Comparison of ENCODE assay signal across 8 cellular contexts in genomic region chr2:168457177-168457905, GRCh38. TPM values are rescaled to one million over a fixed set of nuclear protein-coding genes. Genes with fewer than 3 reads are reported as not detected.
A peak's percentile ranks its signal among the peaks of the same experiment; 100 is the strongest.
DNase-seq lines count a peak whose midpoint lies in the region; ATAC-seq, FAIRE-seq and TF ChIP-seq lines count a peak whose summit lies in the region.

No MANE protein-coding gene starts in this region.

- H3K36me3 Mint-ChIP-seq in stimulated activated naive CD8-positive, alpha-beta T cell treated with anti-CD3 and anti-CD28 coated beads, Interleukin-15, Interleukin-2, amounts not matched to agents 100 ng/mL and 50 ng/mL, for 24 hours (ENCODE audit: low read depth), result peaks cover 9% of the 10 kb centered on the region
- peaks cover 2% of the 10 kb centered on the region for H3K36me3 Mint-ChIP-seq in neural progenitor cell

- TF ChIP-seq POLR2A in H1 (IDR thresholded peaks at IDR 0.05; ENCODE audit: control extremely low read depth in 1 of 2, low read depth in 2 of 2, low read length in 2 of 2), result no peak

- H3K4me1 ChIP-seq in H1 (replicated peaks in 1 of 4; ENCODE audit: control insufficient read depth in 3 of 4, insufficient read depth in 4 of 4, low read length in 3 of 4), result peaks cover 0 to 5% (median 4%) of the 10 kb centered on the region in 4 experiments; a peak in 5 of 7 replicates
- peaks cover 36% of the 10 kb centered on the region for H3K4me1 ChIP-seq in neural progenitor cell

- no peak overlapping the region for H2BK5ac ChIP-seq in H1 (ENCODE audit: low read depth, low read length)

- H3K79me1 ChIP-seq in H1 (ENCODE audit: low read depth, low read length), result peaks cover 6% of the 10 kb centered on the region; the same call in 1 of the 2 replicates

- no peak overlapping the region for H3K27ac ChIP-seq in H1 (ENCODE audit: low read depth, low read length)
- H3K27ac ChIP-seq in neural progenitor cell, result no peak overlapping the region

- WGBS in H1 (ENCODE audit: extremely low coverage in 1 of 2, insufficient coverage in 1 of 2, insufficient read length in 1 of 2, insufficient replicate concordance in 2 of 2, low coverage in 1 of 2, low lambda C conversion rate in 2 of 2, missing lambda C conversion rate in 1 of 2), 2 experiments, result 19% methylated on average over 19 of the region's 19 CpGs; no CpG with 5 or more reads in 1 of the 2 experiments

- H3K4me3 Mint-ChIP-seq in stimulated activated naive CD8-positive, alpha-beta T cell treated with anti-CD3 and anti-CD28 coated beads, Interleukin-15, Interleukin-2, amounts not matched to agents 100 ng/mL and 50 ng/mL, for 24 hours, result peak overlapping the region; percentile 94
- no peak overlapping the region for H3K4me3 Mint-ChIP-seq in neural progenitor cell

- H3K4me2 ChIP-seq in H1 (ENCODE audit: insufficient read depth in 1 of 2, low read depth in 2 of 2, low read length in 2 of 2), result peak overlapping the region; percentile 96
- H3K4me2 ChIP-seq in neural progenitor cell, result peak overlapping the region; percentile 96

- H2BK15ac ChIP-seq in H1 (ENCODE audit: low read length), result no peak overlapping the region

- H3K23me2 ChIP-seq in H1 (ENCODE audit: low read depth, low read length), result peaks cover 12% of the 10 kb centered on the region

- TF ChIP-seq EP300 in H1 (IDR thresholded peaks at IDR 0.05; ENCODE audit: borderline replicate concordance in 1 of 2, low read depth in 2 of 2, low read length in 2 of 2), result no peak

- H3K9me3 Mint-ChIP-seq in stimulated activated naive CD8-positive, alpha-beta T cell treated with anti-CD3 and anti-CD28 coated beads, Interleukin-15, Interleukin-2, amounts not matched to agents 100 ng/mL and 50 ng/mL, for 24 hours, result no peaks in the 10 kb centered on the region
- no peaks in the 10 kb centered on the region for H3K9me3 Mint-ChIP-seq in neural progenitor cell

- DNase-seq in stimulated activated naive CD8-positive, alpha-beta T cell treated with anti-CD3 and anti-CD28 coated beads, Interleukin-15, Interleukin-2, amounts not matched to agents 100 U/mL and 50 U/mL, for 24 hours, result no peak
- DNase-seq in NOMO-1 (lab: John Stamatoyannopoulos, UW; ENCODE audit: unreplicated experiment in 2 of 2) (peak; percentile 52 to 72), H1 (ENCODE audit: low read depth in 1 of 2, low spot score in 2 of 2) (no peak), neural progenitor cell (ENCODE audit: low spot score) (no peak), NCI-H1436 (lab: John Stamatoyannopoulos, UW) (no peak)

- no peak overlapping the region for H4K91ac ChIP-seq in H1 (replicated peaks; ENCODE audit: insufficient read length, low read length)

- TF ChIP-seq RAD21 in H1 (IDR thresholded peaks at IDR 0.05 in 1 of 2, conservative IDR thresholded peaks at IDR 0.05 in 1 of 2; ENCODE audit: low read depth in 2 of 2, low read length in 2 of 2), result no peak

- H3K9ac ChIP-seq in H1 (replicated peaks in 1 of 4; ENCODE audit: extremely low read depth in 1 of 4, low read depth in 3 of 4, low read length in 3 of 4) (peak overlapping the region; percentile 15 to 76 (median 68)), neural progenitor cell (peak overlapping the region; percentile 55)

- H3K9me3 ChIP-seq in H1 (ENCODE audit: insufficient read depth in 2 of 2, low read depth in 1 of 2, low read length in 1 of 2), result peaks cover 0 to 3% of the 10 kb centered on the region in 2 experiments; a peak in 1 of 4 replicates
- H3K9me3 ChIP-seq in neural progenitor cell (ENCODE audit: low read depth), result no peaks in the 10 kb centered on the region

- TF ChIP-seq CTCF in H1 (IDR thresholded peaks at IDR 0.05; ENCODE audit: control extremely low read depth in 1 of 3, insufficient read depth in 1 of 3, low read depth in 1 of 3, low read length in 3 of 3) (no peak), neural progenitor cell (IDR thresholded peaks at IDR 0.05) (no peak)

- FAIRE-seq in H1 (lab: Jason Lieb, UNC), result no peak

- H3K4me1 Mint-ChIP-seq in stimulated activated naive CD8-positive, alpha-beta T cell treated with anti-CD3 and anti-CD28 coated beads, Interleukin-15, Interleukin-2, amounts not matched to agents 100 ng/mL and 50 ng/mL, for 24 hours (ENCODE audit: low read depth), result peaks cover 43% of the 10 kb centered on the region
- H3K4me1 Mint-ChIP-seq in neural progenitor cell, result peaks cover 18% of the 10 kb centered on the region

- H2AK5ac ChIP-seq in H1 (ENCODE audit: low read depth, low read length), result no peak overlapping the region

- ATAC-seq in stimulated activated naive CD8-positive, alpha-beta T cell treated with anti-CD3 and anti-CD28 coated beads, Interleukin-15, Interleukin-2, amounts not matched to agents 100 U/mL and 50 U/mL, for 24 hours, result no peak
- ATAC-seq in HG02885 (IDR thresholded peaks at IDR 0.05; ENCODE audit: poor library complexity, unreplicated experiment) (no peak), GM19023 (IDR thresholded peaks at IDR 0.05; ENCODE audit: unreplicated experiment) (no peak)

- no peak overlapping the region for H4K5ac ChIP-seq in H1 (ENCODE audit: insufficient read length, low read depth, low read length)

- H3K23ac ChIP-seq in H1 (ENCODE audit: insufficient read length), result no peak overlapping the region

- H3K27me3 Mint-ChIP-seq in stimulated activated naive CD8-positive, alpha-beta T cell treated with anti-CD3 and anti-CD28 coated beads, Interleukin-15, Interleukin-2, amounts not matched to agents 100 ng/mL and 50 ng/mL, for 24 hours, result no peaks in the 10 kb centered on the region
- H3K27me3 Mint-ChIP-seq in neural progenitor cell (ENCODE audit: insufficient read depth, low read depth), result no peaks in the 10 kb centered on the region

- H4K20me1 ChIP-seq in H1 (replicated peaks in 1 of 2; ENCODE audit: control insufficient read depth in 1 of 2, insufficient read depth in 2 of 2, low read length in 2 of 2) (peaks cover 3 to 11% of the 10 kb centered on the region in 2 experiments), neural progenitor cell (ENCODE audit: low read depth) (peaks cover 49% of the 10 kb centered on the region)

- no peak overlapping the region for H3K14ac ChIP-seq in H1 (ENCODE audit: insufficient read length)

- no peaks in the 10 kb centered on the region for H3K36me3 ChIP-seq in H1 (ENCODE audit: control insufficient read depth in 2 of 4, insufficient read depth in 4 of 4, low read length in 3 of 4)
- no peaks in the 10 kb centered on the region for H3K36me3 ChIP-seq in neural progenitor cell

- no peak overlapping the region for H3K4ac ChIP-seq in H1 (replicated peaks; ENCODE audit: insufficient read length, low read depth, low read length)

- H3K56ac ChIP-seq in H1 (replicated peaks; ENCODE audit: insufficient read length, low read depth, low read length), result no peak overlapping the region

- H3K4me3 ChIP-seq in H1 (ENCODE audit: extremely low read depth in 1 of 4, insufficient read depth in 2 of 4, low read depth in 3 of 4, low read length in 4 of 4) (peak overlapping the region; percentile 52 to 86 (median 78)), neural progenitor cell (peak overlapping the region; percentile 77)

- no peak overlapping the region for H2BK20ac ChIP-seq in H1 (ENCODE audit: low read length)

- peak overlapping the region; percentile 75 for H3K27ac Mint-ChIP-seq in stimulated activated naive CD8-positive, alpha-beta T cell treated with anti-CD3 and anti-CD28 coated beads, Interleukin-15, Interleukin-2, amounts not matched to agents 100 ng/mL and 50 ng/mL, for 24 hours
- peak overlapping the region; percentile 40 for H3K27ac Mint-ChIP-seq in neural progenitor cell

- H2AFZ ChIP-seq in H1 (ENCODE audit: low read length) (no peak overlapping the region), neural progenitor cell (replicated peaks) (peak overlapping the region; percentile 93)

- POLR2A ChIA-PET in H1 (lab: Charles Lee; ENCODE audit: partially characterized antibody), result interaction anchor here (1.7 kb wide), 1 partner anchor 13 kb away, joined by 4 read pairs; no protein-coding TSS in a partner anchor

- no peaks in the 10 kb centered on the region; a peak in 1 of 7 replicates for H3K27me3 ChIP-seq in H1 (replicated peaks in 1 of 4; ENCODE audit: control insufficient read depth in 3 of 4, extremely low read depth in 1 of 4, insufficient read depth in 3 of 4, low read length in 3 of 4)
- H3K27me3 ChIP-seq in neural progenitor cell, result no peaks in the 10 kb centered on the region

- peaks cover under 1 to 55% of the 10 kb centered on the region in 2 experiments for H3K79me2 ChIP-seq in H1 (ENCODE audit: control insufficient read depth in 1 of 2, insufficient read depth in 2 of 2, low read length in 2 of 2)
- H3K79me2 ChIP-seq in neural progenitor cell (ENCODE audit: low read depth), result peaks cover 58% of the 10 kb centered on the region

- H2BK120ac ChIP-seq in H1 (replicated peaks; ENCODE audit: low read depth, low read length), result no peak overlapping the region

- H3F3A ChIP-seq in neural progenitor cell (ENCODE audit: low read depth), result peaks cover 7% of the 10 kb centered on the region

- no peak overlapping the region for H3K18ac ChIP-seq in H1 (ENCODE audit: extremely low read depth, low read length)

- H4K8ac ChIP-seq in H1 (ENCODE audit: extremely low read depth, insufficient read depth, low read length), result no peak overlapping the region

- H2BK12ac ChIP-seq in H1 (ENCODE audit: low read depth, low read length), result no peak overlapping the region

- CTCF ChIA-PET in H1 (lab: Charles Lee; ENCODE audit: partially characterized antibody), result interaction anchor here (1.4 kb wide), 1 partner anchor 248 kb away, joined by 3 read pairs; no protein-coding TSS in a partner anchor

TF ChIP-seq in H1, 55 proteins besides CTCF, POLR2A, EP300 and RAD21:
- TF ChIP-seq TEAD4 (IDR thresholded peaks at IDR 0.05; ENCODE audit: low read depth, low read length) (no peak), RFX5 (IDR thresholded peaks at IDR 0.05; ENCODE audit: borderline replicate concordance, low read depth, low read length) (no peak), CREB1 (IDR thresholded peaks at IDR 0.05) (no peak), HDAC6 (IDR thresholded peaks at IDR 0.05; ENCODE audit: low read depth, low read length) (no peak), POLR2AphosphoS5 (IDR thresholded peaks at IDR 0.05; ENCODE audit: low read depth, low read length) (no peak)

RNA-seq across cellular contexts. Expression of gene CERS6, which starts 1.3 kb away (rescaled TPM):
- 28.2 and 28.3 TPM in 2 replicates for total RNA-seq in H1 (2021; fragmentation: NEBNext Ultra II Directional; extraction: Animal tissue kit (Norgen Biotek cat#: 25700))
- polyA plus RNA-seq in H1 (2011; rRNA removed), result 4.2 and 6.8 TPM in 2 replicates
- polyA plus RNA-seq in H1 (2011; cell fraction: cytosol; rRNA removed), result 6.4 TPM
- polyA plus RNA-seq in H1 (2011; cell fraction: nucleus; rRNA removed), result 6.7 TPM
- polyA plus RNA-seq in H1 (2012, experiment 1 of 2), result 6.7 to 15.5 TPM (median 8.6 TPM) in 4 replicates
- 1.0 TPM for polyA plus RNA-seq in H1 (2012, experiment 2 of 2)
- polyA plus RNA-seq in H1 (2013, experiment 1 of 2), result 33.7 TPM
- polyA plus RNA-seq in H1 (2013, experiment 2 of 2), result 35.6 TPM
- 17.5 and 22.4 TPM in 2 replicates for polyA minus RNA-seq in H1 (2011; rRNA and poly(A)+ RNA removed)
- polyA minus RNA-seq in H1 (2011; cell fraction: cytosol; rRNA and poly(A)+ RNA removed), result 10.2 TPM
- polyA minus RNA-seq in H1 (2011; cell fraction: nucleus; rRNA and poly(A)+ RNA removed), result 27.5 TPM
- total RNA-seq in neural progenitor cell (ENCODE audit: low replicate concordance), result 35.7 and 50.8 TPM in 2 replicates

Comparison
In these comparisons a context has a peak if more than half of its experiments do, and no peak if none do; other contexts are left out.
1. DNase-seq: peak in NOMO-1 (2 of 2); none in stimulated activated naive CD8-positive, alpha-beta T cell treated with anti-CD3 and anti-CD28 coated beads, Interleukin-15, Interleukin-2, amounts not matched to agents 100 U/mL and 50 U/mL, for 24 hours (single experiment), H1 (0 of 2), neural progenitor cell (single experiment) and NCI-H1436 (single experiment).